ENCODE assay signal across 7 cellular contexts in genomic region chr6:149349279-149349678, GRCh38. TPM values are rescaled to one million over a fixed set of nuclear protein-coding genes. Genes with fewer than 3 reads are reported as not detected.
DNase-seq lines count a peak whose midpoint lies in the region; ATAC-seq and TF ChIP-seq lines count a peak whose summit lies in the region.
"Not testable (repeated sequence)": the region's sequence is repeated elsewhere in the genome, so short reads cannot be mapped to it uniquely, and the experiment has no call there.

No MANE protein-coding gene starts in this region.

- not testable (repeated sequence) for H3K9me3 Mint-ChIP-seq in CD4-positive, alpha-beta T cell; T-helper 1 cell treated with Interleukin-12 subunit alpha and Interleukin-12 subunit beta and Interleukin-4 antibody, amounts not matched to agents 30 μg/mL and 1 μg/mL, for 36 hours; activated CD4-positive, alpha-beta T cell treated with anti-CD3 and anti-CD28 coated beads, Interleukin-2, amount 10 ng/mL, durations not matched to agents 24 days and 14 days; activated T-cell treated with anti-CD3 and anti-CD28 coated beads, Interleukin-2, amount 50 U/mL, for 72 hours; activated T-helper 2 cell treated with anti-CD3 and anti-CD28 coated beads, Interferon-gamma antibody, Interleukin-2, Interleukin-4, amounts not matched to agents 10 μg/mL and 5 μg/mL and 100 μg/mL, durations not matched to agents 14 hours and 24 hours and 36 hours; activated naive CD8-positive, alpha-beta T cell (ENCODE audit: low read depth)

- H3K4me1 ChIP-seq in neutrophil (ENCODE audit: control insufficient read depth in 1 of 2, insufficient read depth in 1 of 2, low read depth in 1 of 2, low read length in 1 of 2), result peaks cover 26 to 51% of the 10 kb centered on the region in 2 experiments

- intact Hi-C loops in CD4-positive, alpha-beta T cell (cut with DNase I, micrococcal nuclease); activated CD4-positive, alpha-beta T cell treated with anti-CD3 and anti-CD28 coated beads, Interleukin-2, amount 10 ng/mL, durations not matched to agents 24 days and 14 days (cut with micrococcal nuclease); activated T-helper 2 cell treated with anti-CD3 and anti-CD28 coated beads, Interferon-gamma antibody, Interleukin-2, Interleukin-4, amounts not matched to agents 10 μg/mL and 5 μg/mL and 100 μg/mL, durations not matched to agents 14 hours and 24 hours and 36 hours (cut with micrococcal nuclease): not testable (repeated sequence)

- peak overlapping the region; percentile 2 for H3K27ac Mint-ChIP-seq in CD4-positive, alpha-beta T cell
- peak overlapping the region; percentile 23 for H3K27ac Mint-ChIP-seq in T-helper 1 cell treated with Interleukin-12 subunit alpha and Interleukin-12 subunit beta and Interleukin-4 antibody, amounts not matched to agents 30 μg/mL and 1 μg/mL, for 36 hours
- peak overlapping the region; percentile 5 for H3K27ac Mint-ChIP-seq in activated CD4-positive, alpha-beta T cell treated with anti-CD3 and anti-CD28 coated beads, Interleukin-2, amount 10 ng/mL, durations not matched to agents 24 days and 14 days
- H3K27ac Mint-ChIP-seq in activated T-cell treated with anti-CD3 and anti-CD28 coated beads, Interleukin-2, amount 50 U/mL, for 72 hours, result peak overlapping the region; percentile 46
- H3K27ac Mint-ChIP-seq in activated T-helper 2 cell treated with anti-CD3 and anti-CD28 coated beads, Interferon-gamma antibody, Interleukin-2, Interleukin-4, amounts not matched to agents 10 μg/mL and 5 μg/mL and 100 μg/mL, durations not matched to agents 14 hours and 24 hours and 36 hours, result peak overlapping the region; percentile 55
- H3K27ac Mint-ChIP-seq in activated naive CD8-positive, alpha-beta T cell, result peak overlapping the region; percentile 55

- CTCF ChIA-PET in CD4-positive, alpha-beta T cell (lab: Charles Lee), result interaction anchor here (0.7 to 1.0 kb wide), 2 partner anchors 17 to 84 kb away, joined by 3 to 4 read pairs; no protein-coding TSS in a partner anchor

- H3K9me3 ChIP-seq in CD4-positive, alpha-beta T cell (ENCODE audit: control insufficient read depth, low read length); neutrophil: not testable (repeated sequence)

- not testable (repeated sequence) for H3K4me3 Mint-ChIP-seq in CD4-positive, alpha-beta T cell; T-helper 1 cell treated with Interleukin-12 subunit alpha and Interleukin-12 subunit beta and Interleukin-4 antibody, amounts not matched to agents 30 μg/mL and 1 μg/mL, for 36 hours; activated CD4-positive, alpha-beta T cell treated with anti-CD3 and anti-CD28 coated beads, Interleukin-2, amount 10 ng/mL, durations not matched to agents 24 days and 14 days; activated T-cell treated with anti-CD3 and anti-CD28 coated beads, Interleukin-2, amount 50 U/mL, for 72 hours; activated T-helper 2 cell treated with anti-CD3 and anti-CD28 coated beads, Interferon-gamma antibody, Interleukin-2, Interleukin-4, amounts not matched to agents 10 μg/mL and 5 μg/mL and 100 μg/mL, durations not matched to agents 14 hours and 24 hours and 36 hours (ENCODE audit: low read depth)
- H3K4me3 Mint-ChIP-seq in activated naive CD8-positive, alpha-beta T cell, result peak overlapping the region; percentile 17

- POLR2A ChIA-PET in CD4-positive, alpha-beta T cell (lab: Charles Lee), result interaction anchor here (0.6 to 1.1 kb wide), 3 partner anchors 15 to 48 kb away, joined by 3 read pairs; no protein-coding TSS in a partner anchor

- H3K27ac ChIP-seq in CD4-positive, alpha-beta T cell (ENCODE audit: low read depth, low read length), result not testable (repeated sequence)
- peak overlapping the region; percentile 17 for H3K27ac ChIP-seq in neutrophil

- H3K36me3 Mint-ChIP-seq in CD4-positive, alpha-beta T cell (ENCODE audit: low read depth), result peaks cover 49% of the 10 kb centered on the region
- H3K36me3 Mint-ChIP-seq in T-helper 1 cell treated with Interleukin-12 subunit alpha and Interleukin-12 subunit beta and Interleukin-4 antibody, amounts not matched to agents 30 μg/mL and 1 μg/mL, for 36 hours (ENCODE audit: low read depth), result peaks cover 31% of the 10 kb centered on the region
- H3K36me3 Mint-ChIP-seq in activated CD4-positive, alpha-beta T cell treated with anti-CD3 and anti-CD28 coated beads, Interleukin-2, amount 10 ng/mL, durations not matched to agents 24 days and 14 days (ENCODE audit: low read depth), result peaks cover 46% of the 10 kb centered on the region
- peaks cover 4 to 16% of the 10 kb centered on the region in 2 donors for H3K36me3 Mint-ChIP-seq in activated T-cell treated with anti-CD3 and anti-CD28 coated beads, Interleukin-2, amount 50 U/mL, for 72 hours (ENCODE audit: insufficient read depth in 2 of 2)
- peaks cover 61% of the 10 kb centered on the region for H3K36me3 Mint-ChIP-seq in activated T-helper 2 cell treated with anti-CD3 and anti-CD28 coated beads, Interferon-gamma antibody, Interleukin-2, Interleukin-4, amounts not matched to agents 10 μg/mL and 5 μg/mL and 100 μg/mL, durations not matched to agents 14 hours and 24 hours and 36 hours (ENCODE audit: low read depth)
- H3K36me3 Mint-ChIP-seq in activated naive CD8-positive, alpha-beta T cell, result peaks cover 13% of the 10 kb centered on the region

- H3K27me3 Mint-ChIP-seq in CD4-positive, alpha-beta T cell; T-helper 1 cell treated with Interleukin-12 subunit alpha and Interleukin-12 subunit beta and Interleukin-4 antibody, amounts not matched to agents 30 μg/mL and 1 μg/mL, for 36 hours (ENCODE audit: low read depth); activated CD4-positive, alpha-beta T cell treated with anti-CD3 and anti-CD28 coated beads, Interleukin-2, amount 10 ng/mL, durations not matched to agents 24 days and 14 days; activated T-cell treated with anti-CD3 and anti-CD28 coated beads, Interleukin-2, amount 50 U/mL, for 72 hours (ENCODE audit: low read depth); activated T-helper 2 cell treated with anti-CD3 and anti-CD28 coated beads, Interferon-gamma antibody, Interleukin-2, Interleukin-4, amounts not matched to agents 10 μg/mL and 5 μg/mL and 100 μg/mL, durations not matched to agents 14 hours and 24 hours and 36 hours (ENCODE audit: low read depth); activated naive CD8-positive, alpha-beta T cell: not testable (repeated sequence)

- not testable (repeated sequence) for H3K27me3 ChIP-seq in CD4-positive, alpha-beta T cell (ENCODE audit: control insufficient read depth, insufficient read depth, low read length); neutrophil

- ATAC-seq in CD4-positive, alpha-beta T cell (ENCODE audit: poor library complexity); activated T-cell treated with anti-CD3 and anti-CD28 coated beads, Interleukin-2, amount 50 U/mL, for 72 hours (replicated peaks in 1 of 2): not testable (repeated sequence)

- H3K36me3 ChIP-seq in neutrophil, result not testable (repeated sequence)

- H3K4me1 Mint-ChIP-seq in CD4-positive, alpha-beta T cell (ENCODE audit: low read depth), result peaks cover 84% of the 10 kb centered on the region
- peaks cover 51% of the 10 kb centered on the region for H3K4me1 Mint-ChIP-seq in T-helper 1 cell treated with Interleukin-12 subunit alpha and Interleukin-12 subunit beta and Interleukin-4 antibody, amounts not matched to agents 30 μg/mL and 1 μg/mL, for 36 hours (ENCODE audit: low read depth)
- peaks cover 51% of the 10 kb centered on the region for H3K4me1 Mint-ChIP-seq in activated CD4-positive, alpha-beta T cell treated with anti-CD3 and anti-CD28 coated beads, Interleukin-2, amount 10 ng/mL, durations not matched to agents 24 days and 14 days
- H3K4me1 Mint-ChIP-seq in activated T-cell treated with anti-CD3 and anti-CD28 coated beads, Interleukin-2, amount 50 U/mL, for 72 hours (ENCODE audit: low read depth), result peaks cover 67% of the 10 kb centered on the region
- peaks cover 44% of the 10 kb centered on the region for H3K4me1 Mint-ChIP-seq in activated T-helper 2 cell treated with anti-CD3 and anti-CD28 coated beads, Interferon-gamma antibody, Interleukin-2, Interleukin-4, amounts not matched to agents 10 μg/mL and 5 μg/mL and 100 μg/mL, durations not matched to agents 14 hours and 24 hours and 36 hours (ENCODE audit: low read depth)
- H3K4me1 Mint-ChIP-seq in activated naive CD8-positive, alpha-beta T cell (ENCODE audit: low read depth), result peaks cover 77% of the 10 kb centered on the region

- TF ChIP-seq CTCF in CD4-positive, alpha-beta T cell (IDR thresholded peaks at IDR 0.05); neutrophil (IDR thresholded peaks at IDR 0.05): not testable (repeated sequence)

- DNase-seq in CD4-positive, alpha-beta T cell; activated CD4-positive, alpha-beta T cell treated with anti-CD3 and anti-CD28 coated beads, Interleukin-2, amount 10 ng/mL, durations not matched to agents 24 days and 14 days; activated T-cell treated with anti-CD3 and anti-CD28 coated beads, Interleukin-2, amount 50 U/mL, for 72 hours; activated T-helper 2 cell treated with anti-CD3 and anti-CD28 coated beads, Interferon-gamma antibody, Interleukin-2, Interleukin-4, amounts not matched to agents 10 μg/mL and 5 μg/mL and 100 μg/mL, durations not matched to agents 14 hours and 24 hours and 36 hours (ENCODE audit: low spot score): not testable (repeated sequence)

- H3K4me3 ChIP-seq in neutrophil (ENCODE audit: low read depth in 1 of 2, low read length in 1 of 2), result not testable (repeated sequence)

RNA-seq across cellular contexts. Expression of gene TAB2, which starts 31.8 kb away (rescaled TPM):
- 100 to 1,000 TPM; 121 to 123 TPM for total RNA-seq in CD4-positive, alpha-beta T cell
- total RNA-seq in activated CD4-positive, alpha-beta T cell treated with anti-CD3 and anti-CD28 coated beads, Interleukin-2, amount 10 ng/mL, durations not matched to agents 24 days and 14 days, result 135 and 136 TPM in 2 replicates
- total RNA-seq in activated T-cell treated with anti-CD3 and anti-CD28 coated beads, Interleukin-2, amount 50 U/mL, for 72 hours, result 100 to 1,000 TPM; 118 to 125 TPM
- 106 and 110 TPM in 2 replicates for total RNA-seq in activated T-helper 2 cell treated with anti-CD3 and anti-CD28 coated beads, Interferon-gamma antibody, Interleukin-2, Interleukin-4, amounts not matched to agents 10 μg/mL and 5 μg/mL and 100 μg/mL, durations not matched to agents 14 hours and 24 hours and 36 hours

RNA-seq across cellular contexts. Expression of gene SUMO4, which starts 50.8 kb away (rescaled TPM):
- total RNA-seq in CD4-positive, alpha-beta T cell, result 1 to 10 TPM; 8.6 to 8.7 TPM
- 10.1 and 10.9 TPM in 2 replicates for total RNA-seq in activated CD4-positive, alpha-beta T cell treated with anti-CD3 and anti-CD28 coated beads, Interleukin-2, amount 10 ng/mL, durations not matched to agents 24 days and 14 days
- 1 to 10 TPM; 5.4 to 7.2 TPM for total RNA-seq in activated T-cell treated with anti-CD3 and anti-CD28 coated beads, Interleukin-2, amount 50 U/mL, for 72 hours
- total RNA-seq in activated T-helper 2 cell treated with anti-CD3 and anti-CD28 coated beads, Interferon-gamma antibody, Interleukin-2, Interleukin-4, amounts not matched to agents 10 μg/mL and 5 μg/mL and 100 μg/mL, durations not matched to agents 14 hours and 24 hours and 36 hours, result 7.7 and 7.8 TPM in 2 replicates

Comparison
In these comparisons a context has a peak if more than half of its experiments do, and no peak if none do; other contexts are left out.
1. H3K27ac Mint-ChIP-seq: peak in every context shown above with its lines; median percentile 55 in activated T-helper 2 cell treated with anti-CD3 and anti-CD28 coated beads, Interferon-gamma antibody, Interleukin-2, Interleukin-4, amounts not matched to agents 10 μg/mL and 5 μg/mL and 100 μg/mL, durations not matched to agents 14 hours and 24 hours and 36 hours; 55 in activated naive CD8-positive, alpha-beta T cell; 46 in activated T-cell treated with anti-CD3 and anti-CD28 coated beads, Interleukin-2, amount 50 U/mL, for 72 hours; 23 in T-helper 1 cell treated with Interleukin-12 subunit alpha and Interleukin-12 subunit beta and Interleukin-4 antibody, amounts not matched to agents 30 μg/mL and 1 μg/mL, for 36 hours; 5 in activated CD4-positive, alpha-beta T cell treated with anti-CD3 and anti-CD28 coated beads, Interleukin-2, amount 10 ng/mL, durations not matched to agents 24 days and 14 days; 2 in CD4-positive, alpha-beta T cell.